Comparison of ENCODE assay signal across 10 cellular contexts in the genomic region with DNA sequence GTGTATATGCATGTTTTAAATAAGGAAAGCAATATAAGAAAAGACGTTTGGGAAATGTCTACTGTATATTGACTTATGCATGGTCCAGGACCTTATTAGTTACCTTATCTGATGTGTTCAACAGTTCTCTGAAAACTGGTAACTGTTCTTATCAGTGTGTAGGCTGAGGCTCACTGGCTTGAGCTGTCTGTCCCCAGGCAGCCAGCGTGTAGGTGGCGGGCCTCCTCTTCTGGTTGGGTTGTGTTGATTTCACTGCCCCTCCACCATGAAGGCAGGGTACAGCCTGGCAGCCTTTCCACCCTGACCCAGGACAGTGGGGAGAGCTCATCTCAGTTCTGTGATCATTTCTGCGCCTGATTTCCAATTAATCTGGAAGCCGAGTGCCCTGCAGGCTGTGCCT. TPM values are rescaled to one million over a fixed set of nuclear protein-coding genes. Genes with fewer than 3 reads are reported as not detected.
A peak's percentile ranks its signal among the peaks of the same experiment; 100 is the strongest.
DNase-seq lines count a peak whose midpoint lies in the region; ATAC-seq and TF ChIP-seq lines count a peak whose summit lies in the region.
"Had no signal": no experiment of that assay in that cellular context is flagged by ENCODE, and none has a peak within 500 bp of the region (broad histone marks: within the 10 kb centered on the region; RNA-seq: fewer than 3 reads in every experiment).

No MANE protein-coding gene starts in this region.

- H3K9me3 ChIP-seq in CD4-positive, alpha-beta T cell (ENCODE audit: control insufficient read depth, low read length), result no peaks in the 10 kb centered on the region

- peak overlapping the region; percentile 28 for H3K4me3 ChIP-seq in Jurkat, Clone E6-1 (ENCODE audit: low read length)

- no peaks in the 10 kb centered on the region for H3K27me3 ChIP-seq in CD4-positive, alpha-beta T cell (ENCODE audit: control insufficient read depth, insufficient read depth, low read length)

- POLR2A ChIA-PET in CD4-positive, alpha-beta T cell (lab: Charles Lee), result interaction anchor here (0.8 to 6.4 kb wide), 9 partner anchors 12 to 99 kb away, joined by 3 to 46 read pairs (median 4); no protein-coding TSS in a partner anchor

- peak; percentile 22 for ATAC-seq in CD4-positive, alpha-beta T cell (ENCODE audit: poor library complexity)
- peak; percentile 60 for ATAC-seq in GM19372 (IDR thresholded peaks at IDR 0.05; ENCODE audit: low read depth, unreplicated experiment)

- H3K27me3 Mint-ChIP-seq in CD4-positive, alpha-beta T cell, result no peaks in the 10 kb centered on the region

- no peaks in the 10 kb centered on the region for H3K9me3 Mint-ChIP-seq in CD4-positive, alpha-beta T cell

- DNase-seq in CD4-positive, alpha-beta T cell, result no peak
- DNase-seq in Jurkat, Clone E6-1 (ENCODE audit: low read depth, low spot score), result no peak
- peak; percentile 19 to 62 for DNase-seq in erythroblast (lab: John Stamatoyannopoulos, UW)
- DNase-seq in NCI-H510A treated with DMSO at 0.1 percent for 48 hours (lab: John Stamatoyannopoulos, UW), result no peak
- DNase-seq in SIG-M5 treated with dmso at 0.1 percent for 504 hours (lab: John Stamatoyannopoulos, UW; ENCODE audit: unreplicated experiment), result no peak
- DNase-seq in A172 (ENCODE audit: low spot score), result no peak
- no peak for DNase-seq in GOT3 (lab: John Stamatoyannopoulos, UW)
- DNase-seq: activated CD4-positive, CD25-positive, alpha-beta regulatory T cell; retina had no signal

- peak overlapping the region; percentile 56 for H3K4me3 Mint-ChIP-seq in CD4-positive, alpha-beta T cell

- no peak for TF ChIP-seq CTCF in CD4-positive, alpha-beta T cell (IDR thresholded peaks at IDR 0.05)

- H3K27ac ChIP-seq in CD4-positive, alpha-beta T cell (ENCODE audit: low read depth, low read length), result peak overlapping the region; percentile 72

- H3K4me1 Mint-ChIP-seq in CD4-positive, alpha-beta T cell (ENCODE audit: low read depth), result peaks cover 95% of the 10 kb centered on the region

- CTCF ChIA-PET in CD4-positive, alpha-beta T cell (lab: Charles Lee), result interaction anchor here (0.6 to 3.2 kb wide), 4 partner anchors 12 to 107 kb away, joined by 4 to 19 read pairs (median 7); no protein-coding TSS in a partner anchor

- intact Hi-C loops in CD4-positive, alpha-beta T cell (cut with DNase I, micrococcal nuclease), result loop anchor here in 1 of 2 experiments (2.0 to 5.0 kb wide), 2 partner anchors 14 to 34 kb away; no protein-coding TSS in a partner anchor

- no peaks in the 10 kb centered on the region for H3K36me3 Mint-ChIP-seq in CD4-positive, alpha-beta T cell (ENCODE audit: low read depth)

- TF ChIP-seq POLR2A in erythroblast (IDR thresholded peaks at IDR 0.05; ENCODE audit: low read length), result no peak

- peak overlapping the region; percentile 94 for H3K27ac Mint-ChIP-seq in CD4-positive, alpha-beta T cell

RNA-seq across cellular contexts. Expression of a gene that starts 38.7 kb away (rescaled TPM):
- 100 to 1,000 TPM; 399 to 430 TPM for total RNA-seq in CD4-positive, alpha-beta T cell
- 50.1 TPM for polyA plus RNA-seq in Jurkat, Clone E6-1 (2012; ENCODE audit: insufficient read depth, insufficient read length)
- 5.1 and 11.1 TPM in 2 replicates for total RNA-seq in A172 (2014; rRNA removed; shearing (Covaris generic))

Comparison
In these comparisons a context has a peak if more than half of its experiments do, and no peak if none do; other contexts are left out.
1. DNase-seq: peak in erythroblast (2 of 2); none in CD4-positive, alpha-beta T cell (0 of 10), Jurkat, Clone E6-1 (single experiment), NCI-H510A treated with DMSO at 0.1 percent for 48 hours (single experiment), SIG-M5 treated with dmso at 0.1 percent for 504 hours (single experiment), A172 (single experiment) and GOT3 (single experiment).
2. RNA of a gene that starts 38.7 kb away (total RNA-seq): 399 to 430 TPM in CD4-positive, alpha-beta T cell; 5.1 to 11.1 TPM in A172; every median in the first group is over 10 times any median in the second.